ENCODE assay signal across 13 cellular contexts in the genomic region with DNA sequence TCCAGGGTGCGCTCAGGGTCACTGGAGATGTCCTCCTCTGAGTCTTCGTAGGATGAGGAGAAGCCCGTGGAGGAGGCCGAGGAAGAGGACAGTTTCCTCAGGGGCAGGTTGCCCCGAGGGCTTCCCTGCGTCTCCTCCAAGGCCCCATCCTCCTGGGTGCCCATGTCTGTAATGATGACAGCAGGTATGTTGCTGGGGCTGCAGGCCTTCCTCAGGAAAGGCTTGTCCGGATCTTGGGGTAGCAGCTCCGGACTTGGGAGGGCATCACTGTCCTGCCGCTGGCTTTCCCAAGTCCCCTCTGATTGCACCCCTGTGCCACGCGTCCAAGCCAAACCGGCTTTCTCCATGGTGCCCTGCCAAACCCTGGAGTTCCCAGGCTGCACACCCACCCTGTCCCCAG. TPM values are rescaled to one million over a fixed set of nuclear protein-coding genes. Genes with fewer than 3 reads are reported as not detected.
DNase-seq lines count a peak whose midpoint lies in the region; ATAC-seq and TF ChIP-seq lines count a peak whose summit lies in the region.
"Had no signal": no experiment of that assay in that cellular context is flagged by ENCODE, and none has a peak within 500 bp of the region (broad histone marks: within the 10 kb centered on the region; RNA-seq: fewer than 3 reads in every experiment).

No MANE protein-coding gene starts in this region.

- H3K79me1 ChIP-seq in neuronal stem cell (ENCODE audit: low read depth, low read length): no peaks in the 10 kb centered on the region

- H2BK5ac ChIP-seq in neuronal stem cell (ENCODE audit: low read length): no peak overlapping the region

- peaks cover 7% of the 10 kb centered on the region for H3K27me3 Mint-ChIP-seq in CD4-positive, alpha-beta T cell

- H2AFZ ChIP-seq in OCI-LY7 (ENCODE audit: low read length): no peak overlapping the region
- H2AFZ ChIP-seq in neuronal stem cell (ENCODE audit: low read length): no peak overlapping the region
- H2AFZ ChIP-seq: GM23248 had no signal

- peaks cover 63% of the 10 kb centered on the region for H3K36me3 ChIP-seq in OCI-LY7 (ENCODE audit: insufficient read depth, low read length)
- peaks cover 3 to 18% of the 10 kb centered on the region in 2 donors for H3K36me3 ChIP-seq in duodenal mucosa (ENCODE audit: control insufficient read depth in 1 of 2, insufficient read depth in 2 of 2, low read length in 2 of 2)
- H3K36me3 ChIP-seq in neuronal stem cell (replicated peaks in 1 of 2; ENCODE audit: control insufficient read depth in 2 of 2, insufficient read depth in 2 of 2, low read length in 2 of 2): peaks cover 8 to 44% of the 10 kb centered on the region in 2 donors

- H3K4me2 ChIP-seq in OCI-LY7 (ENCODE audit: low read length): peak overlapping the region; percentile 85
- H3K4me2 ChIP-seq in neuronal stem cell (ENCODE audit: insufficient read depth, low read length, poor library complexity, severe bottlenecking): no peak overlapping the region

- no peak overlapping the region for H2BK12ac ChIP-seq in neuronal stem cell (ENCODE audit: low read length)

- H4K91ac ChIP-seq in neuronal stem cell (ENCODE audit: low read depth, low read length, poor library complexity): no peak overlapping the region

- ATAC-seq in CD4-positive, alpha-beta T cell (ENCODE audit: poor library complexity): no peak
- ATAC-seq in HG02973 (IDR thresholded peaks at IDR 0.05; ENCODE audit: unreplicated experiment) (no peak), HG02588 (IDR thresholded peaks at IDR 0.05; ENCODE audit: unreplicated experiment) (no peak)

- CTCF ChIA-PET in CD4-positive, alpha-beta T cell (lab: Charles Lee): interaction anchor here (2.5 to 2.7 kb wide), 2 partner anchors 48 to 92 kb away, joined by 10 read pairs; no protein-coding TSS in a partner anchor
- CTCF ChIA-PET in OCI-LY7 (lab: Charles Lee; ENCODE audit: unreplicated experiment): no interaction called here

- POLR2A ChIA-PET in CD4-positive, alpha-beta T cell (lab: Charles Lee): interaction anchor here (1.0 to 4.9 kb wide), 8 partner anchors 17 to 93 kb away, joined by 3 to 26 read pairs (median 6); no protein-coding TSS in a partner anchor
- POLR2A ChIA-PET in OCI-LY7 (lab: Charles Lee): interaction anchor here (1.2 to 1.4 kb wide), 3 partner anchors 24 to 82 kb away, joined by 3 to 6 read pairs (median 4); no protein-coding TSS in a partner anchor

- TF ChIP-seq CTCF in CD4-positive, alpha-beta T cell (IDR thresholded peaks at IDR 0.05): no peak
- TF ChIP-seq CTCF in OCI-LY7 (conservative IDR thresholded peaks at IDR 0.05; ENCODE audit: low read length): no peak

- WGBS in neuronal stem cell (ENCODE audit: extremely low coverage in 2 of 2, insufficient read length in 2 of 2, insufficient replicate concordance in 1 of 2), 2 donors: no CpG with 5 or more reads among the region's 12 CpGs

- peak overlapping the region; percentile 88 for H2AK5ac ChIP-seq in neuronal stem cell (ENCODE audit: low read depth, low read length)

- H3K4me3 Mint-ChIP-seq in CD4-positive, alpha-beta T cell: peak overlapping the region; percentile 95

- H3K23ac ChIP-seq in neuronal stem cell (ENCODE audit: low read depth, low read length, poor library complexity): peak overlapping the region; percentile 58

- H3K9me3 Mint-ChIP-seq in CD4-positive, alpha-beta T cell: no peaks in the 10 kb centered on the region

- H3K14ac ChIP-seq in neuronal stem cell (ENCODE audit: low read length): no peak overlapping the region

- no peak overlapping the region for H2BK15ac ChIP-seq in neuronal stem cell (ENCODE audit: low read length)

- H3K27me3 ChIP-seq in CD4-positive, alpha-beta T cell (ENCODE audit: control insufficient read depth, insufficient read depth, low read length): no peaks in the 10 kb centered on the region
- H3K27me3 ChIP-seq in duodenal mucosa (ENCODE audit: control insufficient read depth in 1 of 2, insufficient read depth in 2 of 2, low read length in 2 of 2) (no peaks in the 10 kb centered on the region), neuronal stem cell (ENCODE audit: control insufficient read depth in 3 of 3, insufficient read depth in 3 of 3, low read depth in 1 of 3, low read length in 3 of 3) (peaks cover 0 to 27% (median 0%) of the 10 kb centered on the region in 3 experiments)

- peaks cover 83% of the 10 kb centered on the region for H3K79me2 ChIP-seq in OCI-LY7 (ENCODE audit: insufficient read depth, low read depth, low read length)

- intact Hi-C loops in CD4-positive, alpha-beta T cell (cut with DNase I, micrococcal nuclease): loop anchor here in 1 of 2 experiments (2.0 to 10.0 kb wide), 4 partner anchors 23 to 83 kb away; no protein-coding TSS in a partner anchor
- intact Hi-C loops in OCI-LY7 (cut with micrococcal nuclease; ENCODE audit: unreplicated experiment): loop anchor here (5.0 to 10.0 kb wide), 3 partner anchors 33 to 328 kb away; partner anchors contain the start of gene PARP1

- no peak overlapping the region for H2BK120ac ChIP-seq in neuronal stem cell (ENCODE audit: low read depth, low read length)

- H3K27ac ChIP-seq in CD4-positive, alpha-beta T cell (ENCODE audit: low read depth, low read length): peak overlapping the region; percentile 66
- peak overlapping the region; percentile 83 for H3K27ac ChIP-seq in OCI-LY7 (ENCODE audit: low read depth, low read length, poor library complexity, severe bottlenecking)
- H3K27ac ChIP-seq in duodenal mucosa (ENCODE audit: low read depth, low read length): no peak overlapping the region
- H3K27ac ChIP-seq in neuronal stem cell (replicated peaks; ENCODE audit: low read length): no peak overlapping the region
- H3K27ac ChIP-seq: GM23248 had no signal

- H3K4ac ChIP-seq in neuronal stem cell (ENCODE audit: low read length): no peak overlapping the region

- BruUV-seq in OCI-LY7 (replicated peaks; lab: Mats Ljungman, UMichigan): no TSS peak

- H3K4me3 ChIP-seq in OCI-LY7 (ENCODE audit: low read depth, low read length, poor library complexity, severe bottlenecking) (peak overlapping the region; percentile 83), duodenal mucosa (ENCODE audit: low read depth in 1 of 2, low read length in 2 of 2) (peak overlapping the region; percentile 24 to 50), neuronal stem cell (ENCODE audit: low read length in 2 of 2) (no peak overlapping the region)
- H3K4me3 ChIP-seq: GM23248 had no signal

- H3K9me2 ChIP-seq in OCI-LY7 (ENCODE audit: insufficient read depth, low read length): no peaks in the 10 kb centered on the region

- H3K9ac ChIP-seq in duodenal mucosa (ENCODE audit: low read depth in 1 of 2, low read length in 2 of 2): peak overlapping the region in 1 of 2 donors; percentile 38
- H3K9ac ChIP-seq in neuronal stem cell (ENCODE audit: low read depth, low read length, poor library complexity): peak overlapping the region; percentile 13
- H3K9ac ChIP-seq: GM23248 had no signal

- H3K4me1 Mint-ChIP-seq in CD4-positive, alpha-beta T cell (ENCODE audit: low read depth): peaks cover 59% of the 10 kb centered on the region

- no peaks in the 10 kb centered on the region for H3K9me3 ChIP-seq in CD4-positive, alpha-beta T cell (ENCODE audit: control insufficient read depth, low read length)
- no peaks in the 10 kb centered on the region for H3K9me3 ChIP-seq in OCI-LY7 (ENCODE audit: low read length)
- no peaks in the 10 kb centered on the region for H3K9me3 ChIP-seq in duodenal mucosa (ENCODE audit: control insufficient read depth in 1 of 2, low read length in 2 of 2)
- no peaks in the 10 kb centered on the region for H3K9me3 ChIP-seq in neuronal stem cell (replicated peaks in 1 of 2; ENCODE audit: control insufficient read depth in 2 of 2, insufficient read depth in 1 of 2, low read depth in 1 of 2, low read length in 2 of 2)

- H3K4me1 ChIP-seq in OCI-LY7 (ENCODE audit: insufficient read depth, low read length, poor library complexity, severe bottlenecking) (peaks cover 77% of the 10 kb centered on the region), duodenal mucosa (ENCODE audit: control insufficient read depth in 1 of 2, insufficient read depth in 2 of 2, low read length in 2 of 2) (peaks cover 47% of the 10 kb centered on the region in 2 donors), neuronal stem cell (ENCODE audit: control insufficient read depth in 2 of 2, insufficient read depth in 1 of 2, low read depth in 1 of 2, low read length in 2 of 2) (peaks cover 11 to 17% of the 10 kb centered on the region in 2 donors)

- no peak overlapping the region for H4K8ac ChIP-seq in neuronal stem cell (ENCODE audit: low read depth, low read length)

- H3K18ac ChIP-seq in neuronal stem cell (ENCODE audit: low read length): no peak overlapping the region

- peak overlapping the region; percentile 95 for H3K27ac Mint-ChIP-seq in CD4-positive, alpha-beta T cell

- H3K36me3 Mint-ChIP-seq in CD4-positive, alpha-beta T cell (ENCODE audit: low read depth): peaks cover 86% of the 10 kb centered on the region

- peaks cover 28% of the 10 kb centered on the region for H4K20me1 ChIP-seq in OCI-LY7 (ENCODE audit: insufficient read depth, low read length)

- no peak for DNase-seq in CD4-positive, alpha-beta T cell
- DNase-seq in OCI-LY7 (ENCODE audit: low spot score) (no peak), neuronal stem cell (ENCODE audit: low spot score) (no peak), NCI-H446 (lab: John Stamatoyannopoulos, UW) (no peak)
- DNase-seq in stimulated activated CD8-positive, alpha-beta memory T cell treated with anti-CD3 and anti-CD28 coated beads, Interleukin-4, amount 100 ng/mL, for 48 hours: no peak
- DNase-seq: central memory CD4-positive, alpha-beta T cell; glutamatergic neuron; GM23248; NCI-H1048; OCI-M1 had no signal

RNA-seq across cellular contexts. Expression of gene ITPKB, which starts 3.5 kb away (rescaled TPM):
- total RNA-seq in CD4-positive, alpha-beta T cell: 100 to 1,000 TPM; 565 to 583 TPM
- 17.8 and 20.5 TPM in 2 replicates for total RNA-seq in OCI-LY7 (2014; rRNA removed; shearing (Covaris generic))
- total RNA-seq in OCI-LY7 (2022): 33.3 and 33.4 TPM in 2 replicates
- 6.8 TPM for polyA plus RNA-seq in neuronal stem cell (2013, experiment 1 of 2)
- 7.0 TPM for polyA plus RNA-seq in neuronal stem cell (2013, experiment 2 of 2)

Comparison
In these comparisons a context has a peak if more than half of its experiments do, and no peak if none do; other contexts are left out.
1. H3K27ac ChIP-seq: peak in CD4-positive, alpha-beta T cell (single experiment) and OCI-LY7 (single experiment); none in duodenal mucosa (single experiment) and neuronal stem cell (single experiment).
2. H3K4me3 ChIP-seq: peak in OCI-LY7 (single experiment) and duodenal mucosa (2 of 2); none in neuronal stem cell (0 of 2).
3. RNA of gene ITPKB, which starts 3.5 kb away (total RNA-seq): 565 to 583 TPM in CD4-positive, alpha-beta T cell; 17.8 to 33.4 TPM in OCI-LY7; every median in the first group is over 10 times any median in the second.